In genomic region chr16:19717781-19718623, GRCh38 we compare ENCODE assay signal across 8 cellular contexts. TPM values are rescaled to one million over a fixed set of nuclear protein-coding genes. Genes with fewer than 3 reads are reported as not detected.
A peak's percentile ranks its signal among the peaks of the same experiment; 100 is the strongest.
DNase-seq lines count a peak whose midpoint lies in the region; ATAC-seq lines count a peak whose summit lies in the region.

Gene IQCK, plus strand, starts transcription at chr16:19718271. Its CDS starts 36 bp downstream, at chr16:19718307.
Gene KNOP1, minus strand, starts transcription at chr16:19718227. Its CDS starts 3,192 bp downstream, at chr16:19715035.

- CTCF ChIA-PET in activated CD4-positive, alpha-beta T cell treated with anti-CD3 and anti-CD28 coated beads for 36 hours (lab: Charles Lee) = interaction anchor here (0.5 to 1.0 kb wide), 4 partner anchors 15 to 164 kb away, joined by 3 read pairs; partner anchors contain the start of gene VPS35L

- no peaks in the 10 kb centered on the region for H3K9me3 Mint-ChIP-seq in activated CD4-positive, alpha-beta T cell treated with anti-CD3 and anti-CD28 coated beads for 36 hours (ENCODE audit: low read depth)

- H3K4me1 Mint-ChIP-seq in activated CD4-positive, alpha-beta T cell treated with anti-CD3 and anti-CD28 coated beads for 36 hours = peaks cover 23% of the 10 kb centered on the region

- POLR2A ChIA-PET in activated CD4-positive, alpha-beta T cell treated with anti-CD3 and anti-CD28 coated beads for 36 hours (lab: Charles Lee) = no interaction called here

- peak; percentile 62 to 66 for DNase-seq in AML-193 (lab: John Stamatoyannopoulos, UW)
- DNase-seq in NCI-H345 (lab: John Stamatoyannopoulos, UW) = peak; percentile 89
- DNase-seq in activated CD4-positive, alpha-beta T cell treated with anti-CD3 and anti-CD28 coated beads for 36 hours = peak; percentile 93
- DNase-seq in kidney glomerular epithelial cell (lab: John Stamatoyannopoulos, UW) = peak; percentile 73
- peak; percentile 82 to 87 for DNase-seq in stimulated activated CD4-positive, alpha-beta T cell treated with anti-CD3 and anti-CD28 coated beads, Interleukin-15, amount 100 ng/mL, for 48 hours (ENCODE audit: low read depth in 2 of 2)

- peak within 1 kb of the TSS; percentile 87 for H3K27ac Mint-ChIP-seq in activated CD4-positive, alpha-beta T cell treated with anti-CD3 and anti-CD28 coated beads for 36 hours

- ATAC-seq in GM18909 (IDR thresholded peaks at IDR 0.05; ENCODE audit: poor library complexity, unreplicated experiment) (peak; percentile 94), HG03139 (IDR thresholded peaks at IDR 0.05; ENCODE audit: unreplicated experiment) (peak; percentile 89)
- peak; percentile 93 for ATAC-seq in activated CD4-positive, alpha-beta T cell treated with anti-CD3 and anti-CD28 coated beads for 36 hours

- H3K4me3 Mint-ChIP-seq in activated CD4-positive, alpha-beta T cell treated with anti-CD3 and anti-CD28 coated beads for 36 hours = peak within 1 kb of the TSS; percentile 95

- H3K27me3 Mint-ChIP-seq in activated CD4-positive, alpha-beta T cell treated with anti-CD3 and anti-CD28 coated beads for 36 hours = no peaks in the 10 kb centered on the region

- peaks cover 24% of the 10 kb centered on the region for H3K36me3 Mint-ChIP-seq in activated CD4-positive, alpha-beta T cell treated with anti-CD3 and anti-CD28 coated beads for 36 hours (ENCODE audit: low read depth)

- intact Hi-C loops in activated CD4-positive, alpha-beta T cell treated with anti-CD3 and anti-CD28 coated beads for 36 hours (cut with DNase I, micrococcal nuclease) = loop anchor here (1.0 to 5.0 kb wide), 11 partner anchors 22 to 1184 kb away; partner anchors contain the start of genes VPS35L (in 2 of the 2), COQ7 (in 1 of the 2), DCUN1D3 (in 1 of the 2) and GDE1 (in 1 of the 2)

- peak within 1 kb of the TSS; percentile 72 for H3K27ac ChIP-seq in cingulate gyrus (ENCODE audit: low read depth, low read length)

RNA-seq across cellular contexts. Expression of gene IQCK, which starts in this region (rescaled TPM):
- 1 to 10 TPM; 2.7 to 3.5 TPM for total RNA-seq in activated CD4-positive, alpha-beta T cell treated with anti-CD3 and anti-CD28 coated beads for 36 hours

RNA-seq across cellular contexts. Expression of gene KNOP1, which starts in this region (rescaled TPM):
- total RNA-seq in activated CD4-positive, alpha-beta T cell treated with anti-CD3 and anti-CD28 coated beads for 36 hours = 10 to 100 TPM; 28.9 to 29.5 TPM

Comparison
In these comparisons a context has a peak if more than half of its experiments do, and no peak if none do; other contexts are left out.
1. Peak in every context shown above with its lines: DNase-seq, ATAC-seq and H3K27ac ChIP-seq.